In genomic region chr12:112166051-112167015, GRCh38 we compare ENCODE assay signal across 26 cellular contexts. TPM values are rescaled to one million over a fixed set of nuclear protein-coding genes. Genes with fewer than 3 reads are reported as not detected.
DNase-seq lines count a peak whose midpoint lies in the region; ATAC-seq and TF ChIP-seq lines count a peak whose summit lies in the region.
"Had no signal": no experiment of that assay in that cellular context is flagged by ENCODE, and none has a peak within 500 bp of the region (broad histone marks: within the 10 kb centered on the region; RNA-seq: fewer than 3 reads in every experiment).

No MANE protein-coding gene starts in this region.

- ATAC-seq in central memory CD8-positive, alpha-beta T cell (replicated peaks; ENCODE audit: extremely low read depth, poor library complexity, severe bottlenecking), result no peak
- no peak for ATAC-seq in HG02870 (IDR thresholded peaks at IDR 0.05; ENCODE audit: unreplicated experiment)
- ATAC-seq: activated CD4-positive, CD25-positive, alpha-beta regulatory T cell treated with anti-CD3 and anti-CD28 coated beads, Interleukin-2, amount 50 U/mL, for 24 hours; foreskin keratinocyte; PC-3; psoas muscle had no signal

- peaks cover 18% of the 10 kb centered on the region for H3K36me3 Mint-ChIP-seq in central memory CD8-positive, alpha-beta T cell (ENCODE audit: insufficient read depth)

- H3K4me3 ChIP-seq in neural cell (ENCODE audit: low read length), result no peak overlapping the region
- H3K4me3 ChIP-seq: esophagus muscularis mucosa, HAP-1, left ventricle myocardium inferior, psoas muscle had no signal

- H3K79me2 ChIP-seq in neural cell (replicated peaks; ENCODE audit: insufficient read depth, low read length), result no peaks in the 10 kb centered on the region

- no peaks in the 10 kb centered on the region for H3F3A ChIP-seq in neural cell (ENCODE audit: insufficient read depth, low read length, poor library complexity, severe bottlenecking)

- no peaks in the 10 kb centered on the region for H4K20me1 ChIP-seq in neural cell (ENCODE audit: insufficient read depth)

- DNase-seq in activated effector memory CD4-positive, alpha-beta T cell treated with anti-CD3 and anti-CD28 coated beads, Interleukin-2, amount 50 U/mL, for 16 hours, result peak; percentile 52
- DNase-seq in activated effector memory CD4-positive, alpha-beta T cell treated with Interleukin-2 at 50 U/mL for 16 hours, result no peak
- no peak for DNase-seq in central memory CD8-positive, alpha-beta T cell (ENCODE audit: low spot score in 2 of 2)
- DNase-seq in substantia nigra (lab: John Stamatoyannopoulos, UW), result no peak
- DNase-seq in DMS79 treated with DMSO at 0.1 percent for 48 hours (lab: John Stamatoyannopoulos, UW), result no peak
- DNase-seq: activated CD4-positive, alpha-beta memory T cell treated with anti-CD3 and anti-CD28 coated beads for 36 hours; caudate nucleus; dermis blood vessel endothelial cell; foreskin keratinocyte; IMR-90; left ventricle myocardium inferior; NCI-H146; NCI-H226; NCI-H526 treated with DMSO at 0.1 percent for 48 hours; PC-3; psoas muscle; SK-N-SH; stimulated activated CD4-positive, alpha-beta T cell treated with anti-CD3 and anti-CD28 coated beads, Interleukin-15, amount 100 ng/mL, for 24 hours; stimulated activated naive CD4-positive, alpha-beta T cell had no signal

- no peak overlapping the region for H3K4me3 Mint-ChIP-seq in central memory CD8-positive, alpha-beta T cell
- H3K4me3 Mint-ChIP-seq: activated CD4-positive, alpha-beta memory T cell treated with anti-CD3 and anti-CD28 coated beads for 36 hours; CD4-positive, alpha-beta T cell; T-helper 1 cell treated with Interleukin-12 subunit alpha and Interleukin-12 subunit beta and Interleukin-4 antibody, amounts not matched to agents 30 μg/mL and 1 μg/mL, for 36 hours had no signal

- H3K9me2 ChIP-seq in neural cell (ENCODE audit: insufficient read depth, low read length), result no peaks in the 10 kb centered on the region
- H3K9me2 ChIP-seq: SK-N-SH had no signal

- peaks cover 8% of the 10 kb centered on the region for H3K4me1 Mint-ChIP-seq in central memory CD8-positive, alpha-beta T cell

- H3K36me3 ChIP-seq in neural cell (ENCODE audit: insufficient read depth, low read length), result peaks cover 3% of the 10 kb centered on the region

- no peak for TF ChIP-seq RAD21 in neural cell (conservative IDR thresholded peaks at IDR 0.05)

- H3K9me3 ChIP-seq in neural cell (ENCODE audit: low read length), result no peaks in the 10 kb centered on the region
- H3K9me3 ChIP-seq: esophagus muscularis mucosa, HAP-1, left ventricle myocardium inferior, psoas muscle, SK-N-SH had no signal

- TF ChIP-seq CTCF in neural cell (IDR thresholded peaks at IDR 0.05; ENCODE audit: poor library complexity, severe bottlenecking), result no peak

- no peak for TF ChIP-seq EP300 in neural cell (conservative IDR thresholded peaks at IDR 0.05; ENCODE audit: poor library complexity, severe bottlenecking)

- H3K27ac ChIP-seq in neural cell (ENCODE audit: low read length) (no peak overlapping the region), substantia nigra (ENCODE audit: low read depth, low read length, poor library complexity, severe bottlenecking) (peak overlapping the region; percentile 45)
- H3K27ac ChIP-seq: esophagus muscularis mucosa, foreskin keratinocyte, left ventricle myocardium inferior, psoas muscle had no signal

- no peaks in the 10 kb centered on the region for H3K27me3 Mint-ChIP-seq in central memory CD8-positive, alpha-beta T cell
- H3K27me3 Mint-ChIP-seq: activated CD4-positive, alpha-beta memory T cell treated with anti-CD3 and anti-CD28 coated beads for 36 hours; CD4-positive, alpha-beta T cell had no signal

- no peaks in the 10 kb centered on the region for H3K9me3 Mint-ChIP-seq in central memory CD8-positive, alpha-beta T cell
- H3K9me3 Mint-ChIP-seq: activated CD4-positive, alpha-beta memory T cell treated with anti-CD3 and anti-CD28 coated beads for 36 hours; CD4-positive, alpha-beta T cell; T-helper 1 cell treated with Interleukin-12 subunit alpha and Interleukin-12 subunit beta and Interleukin-4 antibody, amounts not matched to agents 30 μg/mL and 1 μg/mL, for 36 hours had no signal

- peak overlapping the region; percentile 46 for H3K27ac Mint-ChIP-seq in central memory CD8-positive, alpha-beta T cell (ENCODE audit: low read depth)
- H3K27ac Mint-ChIP-seq: activated CD4-positive, alpha-beta memory T cell treated with anti-CD3 and anti-CD28 coated beads for 36 hours; CD4-positive, alpha-beta T cell; T-helper 1 cell treated with Interleukin-12 subunit alpha and Interleukin-12 subunit beta and Interleukin-4 antibody, amounts not matched to agents 30 μg/mL and 1 μg/mL, for 36 hours had no signal

- no peak overlapping the region for H3K4me2 ChIP-seq in neural cell (ENCODE audit: low read length)
- H3K4me2 ChIP-seq: SK-N-SH had no signal

- no peaks in the 10 kb centered on the region for H3K27me3 ChIP-seq in neural cell (ENCODE audit: insufficient read depth, low read depth, low read length)
- H3K27me3 ChIP-seq: esophagus muscularis mucosa, foreskin keratinocyte had no signal

- no peak overlapping the region for H3K9ac ChIP-seq in neural cell (ENCODE audit: low read length)
- H3K9ac ChIP-seq: SK-N-SH had no signal

- H2AFZ ChIP-seq in neural cell (ENCODE audit: low read depth, low read length), result no peak overlapping the region

TF ChIP-seq in neural cell, 6 proteins besides CTCF, POLR2A, EP300 and RAD21:
- TF ChIP-seq TAF1 (IDR thresholded peaks at IDR 0.05; ENCODE audit: low read depth), result no peak
- peak; percentile 14 for TF ChIP-seq POLR2AphosphoS5 (IDR thresholded peaks at IDR 0.05)
- TF ChIP-seq REST (IDR thresholded peaks at IDR 0.05; ENCODE audit: borderline replicate concordance), result no peak

RNA-seq across cellular contexts. Expression of gene TRAFD1, which starts 41.0 kb away (rescaled TPM):
- 67.6 and 75.6 TPM in 2 replicates for polyA plus RNA-seq in neural cell
- 78.2 and 94.5 TPM in 2 replicates for polyA minus RNA-seq in neural cell

RNA-seq across cellular contexts. Expression of gene NAA25, which starts 57.8 kb away (rescaled TPM):
- 29.8 and 30.7 TPM in 2 replicates for polyA plus RNA-seq in neural cell
- 39.9 and 45.8 TPM in 2 replicates for polyA minus RNA-seq in neural cell
